10 cellular contexts compared by ENCODE assay signal in the genomic region with DNA sequence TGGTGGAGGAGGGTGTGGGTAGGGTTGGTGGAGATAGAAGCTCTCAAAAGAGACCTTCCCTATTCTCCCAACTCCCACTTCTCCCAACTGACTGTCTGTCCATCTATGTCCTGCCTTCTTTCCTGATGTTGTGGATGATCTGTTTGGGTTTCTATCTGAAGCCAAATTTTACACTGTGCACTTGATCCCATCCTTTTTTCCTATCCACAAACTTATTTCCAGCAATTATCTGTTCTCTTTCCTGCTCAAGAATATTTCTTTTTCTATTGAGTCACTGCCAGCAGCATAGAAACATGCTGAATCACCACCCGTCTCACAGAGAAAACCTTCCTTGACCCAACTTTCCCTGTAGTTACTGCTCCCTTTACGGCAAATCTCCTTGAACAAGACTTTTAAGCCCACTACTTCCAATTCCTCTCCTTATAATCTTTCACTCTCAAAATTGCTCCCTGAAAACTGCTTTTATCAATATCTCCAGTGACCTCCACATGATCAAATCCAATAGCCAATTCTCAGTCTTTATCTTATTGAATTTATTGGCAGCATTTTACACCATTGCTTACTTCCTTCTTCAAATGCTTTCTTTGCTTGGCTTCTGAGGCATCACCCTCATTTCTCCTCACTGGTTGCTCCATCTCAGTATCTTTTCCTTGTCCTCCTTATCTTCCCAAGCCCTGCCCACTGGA.
DNase-seq lines count a peak whose midpoint lies in the region; ATAC-seq and TF ChIP-seq lines count a peak whose summit lies in the region.
"Had no signal": no experiment of that assay in that cellular context is flagged by ENCODE, and none has a peak within 500 bp of the region (broad histone marks: within the 10 kb centered on the region; RNA-seq: fewer than 3 reads in every experiment).

No MANE protein-coding gene starts in this region.

- H3K9me3 ChIP-seq in thoracic aorta = no peaks in the 10 kb centered on the region
- H3K9me3 ChIP-seq in colonic mucosa = no peaks in the 10 kb centered on the region

- intact Hi-C loops in colonic mucosa (cut with DNase I) = no loop called here

- DNase-seq in HPDE6-E6E7 (ENCODE audit: extremely low spot score) (peak; percentile 82), foreskin keratinocyte (peak; percentile 78 to 91), thoracic aorta (ENCODE audit: low spot score) (no peak), ureter (ENCODE audit: low spot score) (no peak), colonic mucosa (no peak)
- DNase-seq: activated CD4-positive, alpha-beta memory T cell treated with anti-CD3 and anti-CD28 coated beads, Interleukin-2, amount 10 ng/mL, durations not matched to agents 7 days and 5 days; NCI-H1092; posterior cingulate gyrus had no signal

- H3K4me1 Mint-ChIP-seq in activated T-helper 17 cell treated with anti-CD3 and anti-CD28 coated beads, Interleukin-2, amount 50 U/mL, for 72 hours = no peaks in the 10 kb centered on the region
- H3K4me1 Mint-ChIP-seq: activated CD4-positive, alpha-beta memory T cell treated with anti-CD3 and anti-CD28 coated beads, Interleukin-2, amount 10 ng/mL, durations not matched to agents 7 days and 5 days had no signal

- H3K27ac Mint-ChIP-seq in activated T-helper 17 cell treated with anti-CD3 and anti-CD28 coated beads, Interleukin-2, amount 50 U/mL, for 72 hours = no peak overlapping the region
- H3K27ac Mint-ChIP-seq: activated CD4-positive, alpha-beta memory T cell treated with anti-CD3 and anti-CD28 coated beads, Interleukin-2, amount 10 ng/mL, durations not matched to agents 7 days and 5 days had no signal

- no peak overlapping the region for H3K4me3 Mint-ChIP-seq in activated T-helper 17 cell treated with anti-CD3 and anti-CD28 coated beads, Interleukin-2, amount 50 U/mL, for 72 hours
- H3K4me3 Mint-ChIP-seq: activated CD4-positive, alpha-beta memory T cell treated with anti-CD3 and anti-CD28 coated beads, Interleukin-2, amount 10 ng/mL, durations not matched to agents 7 days and 5 days had no signal

- no peaks in the 10 kb centered on the region for H3K36me3 ChIP-seq in thoracic aorta
- no peaks in the 10 kb centered on the region for H3K36me3 ChIP-seq in colonic mucosa

- H3K27me3 ChIP-seq in foreskin keratinocyte = no peaks in the 10 kb centered on the region
- H3K27me3 ChIP-seq in thoracic aorta (replicated peaks; ENCODE audit: insufficient read depth) = no peaks in the 10 kb centered on the region
- no peaks in the 10 kb centered on the region for H3K27me3 ChIP-seq in colonic mucosa

- no peaks in the 10 kb centered on the region for H3K9me3 Mint-ChIP-seq in activated T-helper 17 cell treated with anti-CD3 and anti-CD28 coated beads, Interleukin-2, amount 50 U/mL, for 72 hours
- H3K9me3 Mint-ChIP-seq: activated CD4-positive, alpha-beta memory T cell treated with anti-CD3 and anti-CD28 coated beads, Interleukin-2, amount 10 ng/mL, durations not matched to agents 7 days and 5 days had no signal

- peak; percentile 27 for ATAC-seq in activated T-helper 17 cell treated with anti-CD3 and anti-CD28 coated beads, Interleukin-2, amount 50 U/mL, for 72 hours (replicated peaks)
- ATAC-seq in foreskin keratinocyte = peak; percentile 76
- peak; percentile 31 for ATAC-seq in thoracic aorta (ENCODE audit: insufficient number of reproducible peaks, low FRiP score, low read depth)
- ATAC-seq in GM18868 (IDR thresholded peaks at IDR 0.05; ENCODE audit: unreplicated experiment) = no peak

- H3K4me3 ChIP-seq in thoracic aorta (no peak overlapping the region), colonic mucosa (no peak overlapping the region)

- H3K4me1 ChIP-seq in foreskin keratinocyte (peaks cover 30% of the 10 kb centered on the region), thoracic aorta (ENCODE audit: control insufficient read depth in 1 of 2, low read depth in 2 of 2) (peaks cover 8 to 23% of the 10 kb centered on the region in 2 donors), colonic mucosa (no peaks in the 10 kb centered on the region)

- TF ChIP-seq CTCF in foreskin keratinocyte (conservative IDR thresholded peaks at IDR 0.05) (no peak), thoracic aorta (IDR thresholded peaks at IDR 0.05) (no peak), colonic mucosa (IDR thresholded peaks at IDR 0.05) (no peak)

- peaks cover 3% of the 10 kb centered on the region for H3K27me3 Mint-ChIP-seq in activated T-helper 17 cell treated with anti-CD3 and anti-CD28 coated beads, Interleukin-2, amount 50 U/mL, for 72 hours

- H3K36me3 Mint-ChIP-seq in activated T-helper 17 cell treated with anti-CD3 and anti-CD28 coated beads, Interleukin-2, amount 50 U/mL, for 72 hours (ENCODE audit: low read depth) = no peaks in the 10 kb centered on the region

- H3K27ac ChIP-seq in foreskin keratinocyte (peak overlapping the region; percentile 95), thoracic aorta (peak overlapping the region in 1 of 2 donors; percentile 56), colonic mucosa (no peak overlapping the region)

- no peak overlapping the region for H3K9ac ChIP-seq in colonic mucosa (ENCODE audit: low read depth in 2 of 2, low read length in 2 of 2)

Comparison
In these comparisons a context has a peak if more than half of its experiments do, and no peak if none do; other contexts are left out.
1. DNase-seq: peak in HPDE6-E6E7 (single experiment) and foreskin keratinocyte (2 of 2); none in thoracic aorta (single experiment), ureter (single experiment) and colonic mucosa (single experiment).